In genomic region chr1:111832521-111833155, GRCh38 we compare ENCODE assay signal across 19 cellular contexts.
"Had no signal": no experiment of that assay in that cellular context is flagged by ENCODE, and none has a peak within 500 bp of the region (broad histone marks: within the 10 kb centered on the region; RNA-seq: fewer than 3 reads in every experiment).

No MANE protein-coding gene starts in this region.

- DNase-seq: activated CD4-positive, alpha-beta memory T cell treated with anti-CD3 and anti-CD28 coated beads for 36 hours; activated CD4-positive, alpha-beta T cell treated with anti-CD3 and anti-CD28 coated beads, Interleukin-2, amount 10 ng/mL, durations not matched to agents 7 days and 5 days; activated CD4-positive, CD25-positive, alpha-beta regulatory T cell; activated CD8-positive, alpha-beta memory T cell treated with anti-CD3 and anti-CD28 coated beads for 24 hours; activated effector memory CD4-positive, alpha-beta T cell treated with anti-CD3 and anti-CD28 coated beads, Interleukin-2, amount 50 U/mL, for 16 hours; activated naive CD4-positive, alpha-beta T cell treated with Interleukin-2 at 50 U/mL for 16 hours; activated T-cell treated with anti-CD3 and anti-CD28 coated beads, Interleukin-2, amount 50 U/mL, for 4 hours; amygdala; cortex of kidney; Karpas-422; MM.1S; NCI-H146; NCI-H2029 treated with DMSO at 0.1 percent for 48 hours; NCI-H345; NCI-H524; PC-9; SIG-M5; T-helper 17 cell; T1000 had no signal

- ATAC-seq: activated T-cell treated with anti-CD3 and anti-CD28 coated beads, Interleukin-2, amount 50 U/mL, for 4 hours; T-helper 17 cell had no signal
